Comparison of ENCODE assay signal across 22 cellular contexts in the genomic region with DNA sequence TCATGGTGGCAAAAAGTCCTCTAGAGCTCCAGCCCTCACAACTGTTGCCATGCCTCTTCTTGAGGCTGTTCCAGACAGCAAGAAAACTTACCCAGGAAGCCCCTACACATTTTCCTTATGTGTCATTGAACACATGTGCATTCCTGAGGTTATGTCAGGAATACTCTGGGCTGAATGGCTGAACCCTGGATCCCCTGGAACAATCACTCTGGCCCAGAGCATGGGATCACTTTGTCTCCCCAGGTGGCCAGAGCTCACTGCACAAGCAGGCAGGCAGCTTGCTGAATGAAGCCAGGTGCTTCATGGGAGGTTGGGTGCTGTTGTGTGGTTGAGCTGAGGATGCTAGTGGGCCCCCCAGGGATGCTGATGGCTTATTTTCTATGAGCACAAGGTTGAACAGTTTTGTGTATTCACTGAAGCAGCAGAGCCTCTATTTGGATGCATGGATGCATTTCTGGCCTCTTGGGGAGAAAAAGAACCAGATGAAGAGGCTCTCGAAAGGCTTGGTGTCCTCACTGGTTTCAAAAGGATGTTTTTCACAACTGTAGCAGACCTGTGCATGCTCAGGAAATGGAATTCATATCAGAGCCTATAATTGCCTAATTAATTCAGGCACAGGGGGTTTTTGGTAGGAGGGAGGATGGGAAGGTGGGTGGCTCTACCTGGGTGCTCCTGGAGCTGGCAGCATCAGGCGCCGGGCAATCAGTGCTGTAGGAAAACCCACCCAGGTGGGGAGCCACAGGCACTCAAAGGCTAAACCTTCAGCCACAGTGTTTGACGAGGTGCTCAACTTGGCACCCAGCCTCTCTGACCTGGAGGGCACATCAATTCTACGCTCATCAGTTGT. TPM values are rescaled to one million over a fixed set of nuclear protein-coding genes. Genes with fewer than 3 reads are reported as not detected.
DNase-seq lines count a peak whose midpoint lies in the region.
"Had no signal": no experiment of that assay in that cellular context is flagged by ENCODE, and none has a peak within 500 bp of the region (broad histone marks: within the 10 kb centered on the region; RNA-seq: fewer than 3 reads in every experiment).

No MANE protein-coding gene starts in this region.

- DNase-seq in DMS79 treated with DMSO at 0.1 percent for 48 hours (lab: John Stamatoyannopoulos, UW): peak; percentile 95
- peak; percentile 95 for DNase-seq in LHCN-M2 (ENCODE audit: low read depth)
- DNase-seq in NCI-H2171 treated with DMSO at 0.1 percent for 48 hours (lab: John Stamatoyannopoulos, UW): peak; percentile 86
- DNase-seq in myocyte (ENCODE audit: low read depth): peak; percentile 61
- DNase-seq in activated T-cell treated with anti-CD3 and anti-CD28 coated beads, Interleukin-2, amount 50 U/mL, for 1 hour: no peak
- no peak for DNase-seq in COLO829 (ENCODE audit: low spot score)
- no peak for DNase-seq in amniotic stem cell (lab: John Stamatoyannopoulos, UW)
- DNase-seq: activated CD4-positive, alpha-beta T cell treated with anti-CD3 and anti-CD28 coated beads, Interleukin-2, amount 10 ng/mL, durations not matched to agents 24 days and 14 days; activated naive CD4-positive, alpha-beta T cell treated with Interleukin-2 at 50 U/mL for 16 hours; activated T-cell treated with anti-CD3 and anti-CD28 coated beads, Interleukin-2, amount 50 U/mL, for 72 hours; adrenal gland; effector memory CD4-positive, alpha-beta T cell; erythroblast; mesenchymal stem cell; naive B cell; NCI-H2081 treated with DMSO at 0.1 percent for 48 hours; NCI-H526 treated with DMSO at 0.1 percent for 48 hours; RPMI8226; stimulated activated CD4-positive, alpha-beta T cell treated with anti-CD3 and anti-CD28 coated beads, Interleukin-4, amount 100 ng/mL, for 1 hour; stimulated activated naive B cell treated with anti-CD40 and anti-IgM and Interleukin-4, amounts not matched to agents 10 μg/mL and 1 μg/mL and 100 μg/mL, for 72 hours had no signal

RNA-seq across cellular contexts. Expression of gene NPTX2, which starts 54.5 kb away (rescaled TPM):
- 3,060 and 3,846 TPM in 2 replicates for total RNA-seq in LHCN-M2 (2014; rRNA removed)
- polyA plus RNA-seq in LHCN-M2 (2012): 307 TPM
- total RNA-seq in myocyte: 121 and 170 TPM in 2 replicates
- polyA plus RNA-seq in myocyte (2012): 4.1 TPM
- total RNA-seq: activated CD4-positive, alpha-beta T cell treated with anti-CD3 and anti-CD28 coated beads, Interleukin-2, amount 10 ng/mL, durations not matched to agents 24 days and 14 days; HT-29 had no signal
- polyA plus RNA-seq: K562 had no signal

Comparison
In these comparisons a context has a peak if more than half of its experiments do, and no peak if none do; other contexts are left out.
1. DNase-seq: peak in DMS79 treated with DMSO at 0.1 percent for 48 hours (single experiment), LHCN-M2 (single experiment), NCI-H2171 treated with DMSO at 0.1 percent for 48 hours (single experiment) and myocyte (single experiment); none in activated T-cell treated with anti-CD3 and anti-CD28 coated beads, Interleukin-2, amount 50 U/mL, for 1 hour (single experiment), COLO829 (single experiment) and amniotic stem cell (single experiment).
2. RNA of gene NPTX2, which starts 54.5 kb away (total RNA-seq): 3,060 to 3,846 TPM in LHCN-M2; 121 to 170 TPM in myocyte; every median in the first group is over 10 times any median in the second.